1 cellular context compared by ENCODE assay signal in genomic region chr19:58386576-58387337, GRCh38.
A peak's percentile ranks its signal among the peaks of the same experiment; 100 is the strongest.
TF ChIP-seq lines count a peak whose summit lies in the region.

Gene RPS5, plus strand, starts transcription at chr19:58387269. Its CDS starts 869 bp downstream, at chr19:58388138.

TF ChIP-seq in HCT116, 20 proteins besides CTCF, POLR2A, EP300 and RAD21 (continued from another document):
- TF ChIP-seq REST (IDR thresholded peaks at IDR 0.05; ENCODE audit: low read depth) (no peak), CEBPB (IDR thresholded peaks at IDR 0.05; ENCODE audit: low read depth) (no peak), EGR1 (IDR thresholded peaks at IDR 0.05; ENCODE audit: low read depth) (peak; percentile 66)
TF ChIP-seq in HCT116: peak in this region for 9.
